ENCODE assay signal across 1 cellular context in genomic region chr10:100744980-100745881, GRCh38.
TF ChIP-seq lines count a peak whose summit lies in the region.

Gene PAX2, plus strand, starts transcription at chr10:100745582. Its CDS starts 679 bp downstream, at chr10:100746261.

TF ChIP-seq in H1, 55 proteins besides CTCF, POLR2A, EP300 and RAD21 (continued from another document):
- TF ChIP-seq CHD7 (IDR thresholded peaks at IDR 0.05; ENCODE audit: insufficient replicate concordance, low read length) (no peak), EGR1 (IDR thresholded peaks at IDR 0.05; ENCODE audit: borderline replicate concordance, low read depth, low read length) (peak; percentile 95), SIN3A (conservative IDR thresholded peaks at IDR 0.05 in 1 of 2, IDR thresholded peaks at IDR 0.05 in 1 of 2; ENCODE audit: low read depth in 1 of 2, low read length in 2 of 2) (0 out of 4 replicates have a peak, but pooled peaks of 1 of the 2 experiments have one; percentile 69), KDM4A (IDR thresholded peaks at IDR 0.05; ENCODE audit: low read depth, low read length, severe bottlenecking) (peak; percentile 90), FOSL1 (IDR thresholded peaks at IDR 0.05; ENCODE audit: insufficient read depth, low read depth, low read length) (no peak), HDAC6 (IDR thresholded peaks at IDR 0.05; ENCODE audit: low read depth, low read length) (no peak), RBBP5 (IDR thresholded peaks at IDR 0.05; ENCODE audit: borderline replicate concordance, low read depth, low read length) (0 out of 2 replicates have a peak, but pooled peaks have one; percentile 37), EZH2 (IDR thresholded peaks at IDR 0.05; ENCODE audit: low read depth, low read length, severe bottlenecking) (no peak), POLR2AphosphoS5 (IDR thresholded peaks at IDR 0.05; ENCODE audit: low read depth, low read length) (no peak)
